8 cellular contexts compared by ENCODE assay signal in genomic region chr19:40609561-40610395, GRCh38.
A peak's percentile ranks its signal among the peaks of the same experiment; 100 is the strongest.
DNase-seq lines count a peak whose midpoint lies in the region; ATAC-seq and TF ChIP-seq lines count a peak whose summit lies in the region.

No MANE protein-coding gene starts in this region.

- peak; percentile 55 for ATAC-seq in HG02678 (IDR thresholded peaks at IDR 0.05; ENCODE audit: unreplicated experiment)

- H3K9ac ChIP-seq in mucosa of stomach (ENCODE audit: low read length), result peak overlapping the region; percentile 74

- H3K4me1 ChIP-seq in mucosa of stomach (ENCODE audit: control insufficient read depth, insufficient read depth, low read length), result peaks cover 65% of the 10 kb centered on the region

- H3K4me3 ChIP-seq in GM12865 (ENCODE audit: low read depth, low read length), result peak overlapping the region; percentile 72
- no peak overlapping the region for H3K4me3 ChIP-seq in mucosa of stomach (ENCODE audit: low read length)

- peak overlapping the region; percentile 94 for H3K27ac ChIP-seq in epithelial cell of prostate

- no peaks in the 10 kb centered on the region for H3K36me3 ChIP-seq in mucosa of stomach (ENCODE audit: control insufficient read depth, insufficient read depth, low read length)

- H3K9me3 ChIP-seq in mucosa of stomach (ENCODE audit: control insufficient read depth, low read length), result no peaks in the 10 kb centered on the region

- peak; percentile 94 for DNase-seq in GM12865 (ENCODE audit: low read depth)
- peak; percentile 84 to 95 for DNase-seq in NOMO-1 (lab: John Stamatoyannopoulos, UW; ENCODE audit: unreplicated experiment in 2 of 2)
- peak; percentile 88 for DNase-seq in activated CD8-positive, alpha-beta memory T cell treated with anti-CD3 and anti-CD28 coated beads, Interleukin-2, amount 50 U/mL, for 4 hours
- no peak for DNase-seq in epithelial cell of prostate (ENCODE audit: low read depth, low spot score)
- DNase-seq in stimulated activated CD8-positive, alpha-beta memory T cell treated with anti-CD3 and anti-CD28 coated beads, Interleukin-7, amount 100 ng/mL, for 48 hours (ENCODE audit: extremely low read depth in 1 of 2, low read depth in 1 of 2), result peak; percentile 85 to 93
- no peak for DNase-seq in superior temporal gyrus (ENCODE audit: extremely low spot score)

- no peak for TF ChIP-seq CTCF in GM12865 (IDR thresholded peaks at IDR 0.05; ENCODE audit: insufficient read depth, low read depth, low read length, missing control alignments)

- no peaks in the 10 kb centered on the region for H3K27me3 ChIP-seq in mucosa of stomach (ENCODE audit: control insufficient read depth, insufficient read depth, low read length)

Comparison
In these comparisons a context has a peak if more than half of its experiments do, and no peak if none do; other contexts are left out.
1. DNase-seq: peak in GM12865 (single experiment), NOMO-1 (2 of 2), activated CD8-positive, alpha-beta memory T cell treated with anti-CD3 and anti-CD28 coated beads, Interleukin-2, amount 50 U/mL, for 4 hours (single experiment) and stimulated activated CD8-positive, alpha-beta memory T cell treated with anti-CD3 and anti-CD28 coated beads, Interleukin-7, amount 100 ng/mL, for 48 hours (2 of 2); none in epithelial cell of prostate (single experiment) and superior temporal gyrus (single experiment).